9 cellular contexts compared by ENCODE assay signal in genomic region chr17:74961657-74962360, GRCh38. TPM values are rescaled to one million over a fixed set of nuclear protein-coding genes. Genes with fewer than 3 reads are reported as not detected.
A peak's percentile ranks its signal among the peaks of the same experiment; 100 is the strongest.
DNase-seq lines count a peak whose midpoint lies in the region; ATAC-seq and TF ChIP-seq lines count a peak whose summit lies in the region.
"Had no signal": no experiment of that assay in that cellular context is flagged by ENCODE, and none has a peak within 500 bp of the region (broad histone marks: within the 10 kb centered on the region; RNA-seq: fewer than 3 reads in every experiment).

No MANE protein-coding gene starts in this region.

- H3K9ac ChIP-seq in KMS-11 (no peak overlapping the region), PC-3 (ENCODE audit: low read length) (no peak overlapping the region)

- no peaks in the 10 kb centered on the region for H3K36me3 Mint-ChIP-seq in naive thymus-derived CD8-positive, alpha-beta T cell

- no peaks in the 10 kb centered on the region for H3K9me3 Mint-ChIP-seq in naive thymus-derived CD8-positive, alpha-beta T cell
- H3K9me3 Mint-ChIP-seq: T-helper 1 cell treated with Interleukin-12 subunit alpha and Interleukin-12 subunit beta and Interleukin-4 antibody, amounts not matched to agents 30 μg/mL and 1 μg/mL, for 36 hours had no signal

- peak; percentile 95 for DNase-seq in DMS 273 (lab: John Stamatoyannopoulos, UW; ENCODE audit: unreplicated experiment)
- peak; percentile 95 for DNase-seq in PC-3
- DNase-seq in activated T-cell treated with anti-CD3 and anti-CD28 coated beads for 48 hours (ENCODE audit: low read depth): peak; percentile 76
- DNase-seq in esophagus muscularis mucosa (ENCODE audit: extremely low spot score): peak; percentile 97
- DNase-seq in naive thymus-derived CD8-positive, alpha-beta T cell: peak; percentile 63 to 90 (median 79)
- DNase-seq in stimulated activated CD8-positive, alpha-beta memory T cell treated with anti-CD3 and anti-CD28 coated beads, Interleukin-7, amount 100 ng/mL, for 48 hours (ENCODE audit: extremely low read depth in 1 of 2, low read depth in 1 of 2): peak; percentile 51 to 72

- peaks cover 2% of the 10 kb centered on the region; the same call in 1 of the 2 replicates for H3K27me3 ChIP-seq in KMS-11 (ENCODE audit: insufficient read depth, low read depth)
- H3K27me3 ChIP-seq in PC-3 (ENCODE audit: low read length): no peaks in the 10 kb centered on the region
- H3K27me3 ChIP-seq in esophagus muscularis mucosa: peaks cover 0 to 7% (median 0%) of the 10 kb centered on the region in 4 donors

- H3K4me1 ChIP-seq in KMS-11 (ENCODE audit: low read depth, poor library complexity, severe bottlenecking) (peaks cover 15% of the 10 kb centered on the region), PC-3 (ENCODE audit: insufficient read depth, low read length) (no peaks in the 10 kb centered on the region), esophagus muscularis mucosa (peaks cover 0 to 8% (median 4%) of the 10 kb centered on the region in 4 donors)

- intact Hi-C loops in PC-3 (cut with micrococcal nuclease): loop anchor here (1.0 to 5.0 kb wide), 6 partner anchors 25 to 240 kb away; partner anchors contain the start of genes CDR2L and MRPL58
- intact Hi-C loops in esophagus muscularis mucosa (cut with DNase I): loop anchor here (5.0 kb wide), 1 partner anchor 50 kb away; the partner anchor contains the start of gene MRPL58

- peak overlapping the region in 2 of 10 donors; percentile 53 to 86 for H3K27ac Mint-ChIP-seq in naive thymus-derived CD8-positive, alpha-beta T cell
- H3K27ac Mint-ChIP-seq: T-helper 1 cell treated with Interleukin-12 subunit alpha and Interleukin-12 subunit beta and Interleukin-4 antibody, amounts not matched to agents 30 μg/mL and 1 μg/mL, for 36 hours had no signal

- no peak for TF ChIP-seq EP300 in esophagus muscularis mucosa (IDR thresholded peaks at IDR 0.05)

- H3K27ac ChIP-seq in KMS-11 (no peak overlapping the region), PC-3 (ENCODE audit: low read length) (no peak overlapping the region), esophagus muscularis mucosa (replicated peaks in 1 of 4) (peak overlapping the region in 1 of 4 donors; percentile 14)

- no peak overlapping the region for H3K4me3 ChIP-seq in KMS-11 (IDR thresholded peaks at IDR 0.05; ENCODE audit: insufficient read depth, low read depth, low read length)
- H3K4me3 ChIP-seq in PC-3 (ENCODE audit: low read length): no peak overlapping the region
- no peak overlapping the region for H3K4me3 ChIP-seq in esophagus muscularis mucosa

- no peak for TF ChIP-seq POLR2A in esophagus muscularis mucosa (IDR thresholded peaks at IDR 0.05; ENCODE audit: low read depth)
- no peak for TF ChIP-seq POLR2A in GM18505 (IDR thresholded peaks at IDR 0.05; ENCODE audit: borderline replicate concordance, extremely low read depth, insufficient read depth, insufficient read length)

- CTCF ChIA-PET in PC-3 (lab: Charles Lee): interaction anchor here (0.5 to 2.5 kb wide), 17 partner anchors 11 to 450 kb away, joined by 3 to 14 read pairs (median 5); partner anchors contain the start of genes CDR2L, HID1, MRPL58 and OTOP2

- H2AFZ ChIP-seq in KMS-11 (ENCODE audit: low read depth) (peak overlapping the region; percentile 7; the same call in 1 of the 2 replicates), PC-3 (ENCODE audit: low read length) (no peak overlapping the region)

- H3K9me2 ChIP-seq in PC-3 (replicated peaks; ENCODE audit: low read length): no peaks in the 10 kb centered on the region

- peak overlapping the region in 1 of 10 donors; percentile 3 for H3K4me3 Mint-ChIP-seq in naive thymus-derived CD8-positive, alpha-beta T cell
- H3K4me3 Mint-ChIP-seq: T-helper 1 cell treated with Interleukin-12 subunit alpha and Interleukin-12 subunit beta and Interleukin-4 antibody, amounts not matched to agents 30 μg/mL and 1 μg/mL, for 36 hours had no signal

- H3K27me3 Mint-ChIP-seq in naive thymus-derived CD8-positive, alpha-beta T cell: no peaks in the 10 kb centered on the region

- BruUV-seq in PC-3 (replicated peaks; lab: Mats Ljungman, UMichigan): no TSS peak

- H3K9me3 ChIP-seq in PC-3 (ENCODE audit: low read length): no peaks in the 10 kb centered on the region
- H3K9me3 ChIP-seq in esophagus muscularis mucosa: no peaks in the 10 kb centered on the region

- H3F3A ChIP-seq in PC-3 (ENCODE audit: low read length, unreplicated experiment): no peaks in the 10 kb centered on the region

- H3K79me2 ChIP-seq in KMS-11 (ENCODE audit: insufficient read depth, low read depth) (no peaks in the 10 kb centered on the region), PC-3 (ENCODE audit: low read length) (no peaks in the 10 kb centered on the region)

- POLR2A ChIA-PET in PC-3 (lab: Charles Lee; ENCODE audit: unreplicated experiment): interaction anchor here (0.5 to 1.1 kb wide), 2 partner anchors 25 to 48 kb away, joined by 6 to 14 read pairs; partner anchors contain the start of gene CDR2L
- POLR2A ChIA-PET in naive thymus-derived CD8-positive, alpha-beta T cell (lab: Charles Lee): interaction anchor here (0.5 to 2.5 kb wide), 10 partner anchors 10 to 240 kb away, joined by 3 to 19 read pairs (median 6); partner anchors contain the start of genes HID1, KCTD2, MRPL58 and NT5C

- TF ChIP-seq CTCF in KMS-11 (conservative IDR thresholded peaks at IDR 0.05; ENCODE audit: low read depth, low read length): peak; percentile 90
- peak; percentile 93 for TF ChIP-seq CTCF in PC-3 (conservative IDR thresholded peaks at IDR 0.05; ENCODE audit: low read depth, low read length)
- TF ChIP-seq CTCF in esophagus muscularis mucosa (IDR thresholded peaks at IDR 0.05): peak; percentile 75 to 80 (median 79)

- 53% methylated on average over 20 of the region's 23 CpGs for WGBS in esophagus muscularis mucosa

- H3K4me2 ChIP-seq in KMS-11 (peak overlapping the region; percentile 36; the same call in 1 of the 2 replicates), PC-3 (ENCODE audit: low read length) (no peak overlapping the region)

- peak; percentile 92 for ATAC-seq in PC-3
- peak; percentile 82 to 87 for ATAC-seq in naive thymus-derived CD8-positive, alpha-beta T cell
- no peak for ATAC-seq in GM18505 (IDR thresholded peaks at IDR 0.05; ENCODE audit: unreplicated experiment)

- no peaks in the 10 kb centered on the region for H3K36me3 ChIP-seq in KMS-11 (ENCODE audit: insufficient read depth)
- no peaks in the 10 kb centered on the region for H3K36me3 ChIP-seq in PC-3 (ENCODE audit: low read depth, low read length)
- peaks cover 0 to 8% (median 0%) of the 10 kb centered on the region in 4 donors for H3K36me3 ChIP-seq in esophagus muscularis mucosa

- H3K4me1 Mint-ChIP-seq in naive thymus-derived CD8-positive, alpha-beta T cell: peaks cover 3 to 10% (median 4%) of the 10 kb centered on the region in 4 donors

- H4K20me1 ChIP-seq in KMS-11 (ENCODE audit: insufficient read depth) (no peaks in the 10 kb centered on the region), PC-3 (ENCODE audit: low read length) (no peaks in the 10 kb centered on the region)

RNA-seq across cellular contexts. Expression of gene HID1, which starts 10.8 kb away (rescaled TPM):
- total RNA-seq in PC-3 (2014; rRNA removed) (40.6 and 51.0 TPM in 2 replicates), esophagus muscularis mucosa (10 to 100 TPM in 2 of 4 donors, 1 to 10 TPM in 2; 4.5 to 17.1 (median 10.9) TPM)
- 10 to 100 TPM in 1 of 2 experiments, 1 to 10 TPM in 1; 9.5 to 15.0 TPM for total RNA-seq in naive thymus-derived CD8-positive, alpha-beta T cell
- 1 to 10 TPM; 4.2 to 6.9 (median 4.7) TPM for polyA plus RNA-seq in naive thymus-derived CD8-positive, alpha-beta T cell

RNA-seq across cellular contexts. Expression of gene CDR2L, which starts 25.6 kb away (rescaled TPM):
- total RNA-seq in PC-3 (2014; rRNA removed): 35.8 and 50.9 TPM in 2 replicates
- total RNA-seq in esophagus muscularis mucosa: 10 to 100 TPM; 14.6 to 36.7 (median 24.3) TPM
- under 1 TPM; 0.10 to 0.11 TPM for total RNA-seq in naive thymus-derived CD8-positive, alpha-beta T cell
- polyA plus RNA-seq in naive thymus-derived CD8-positive, alpha-beta T cell: not detected

RNA-seq across cellular contexts. Expression of gene OTOP3, which starts 26.1 kb away (rescaled TPM):
- total RNA-seq in PC-3 (2014; rRNA removed) (not detected in 2 replicates), esophagus muscularis mucosa (not detected)
- not detected for total RNA-seq in naive thymus-derived CD8-positive, alpha-beta T cell
- polyA plus RNA-seq in naive thymus-derived CD8-positive, alpha-beta T cell: not detected

RNA-seq across cellular contexts. Expression of gene OTOP2, which starts 37.7 kb away (rescaled TPM):
- total RNA-seq in PC-3 (2014; rRNA removed) (not detected in 2 replicates), esophagus muscularis mucosa (not detected)
- not detected for total RNA-seq in naive thymus-derived CD8-positive, alpha-beta T cell
- polyA plus RNA-seq in naive thymus-derived CD8-positive, alpha-beta T cell: not detected

RNA-seq across cellular contexts. Expression of gene USH1G, which starts 38.8 kb away (rescaled TPM):
- total RNA-seq in PC-3 (2014; rRNA removed) (0.04 TPM in 1 of 2 replicates, not detected in the other), esophagus muscularis mucosa (under 1 TPM in 1 of 4 donors, not detected in 3; 0.39 TPM)
- not detected for total RNA-seq in naive thymus-derived CD8-positive, alpha-beta T cell
- not detected for polyA plus RNA-seq in naive thymus-derived CD8-positive, alpha-beta T cell

Comparison
In these comparisons a context has a peak if more than half of its experiments do, and no peak if none do; other contexts are left out.
1. RNA of gene CDR2L, which starts 25.6 kb away (total RNA-seq): 35.8 to 50.9 TPM in PC-3 and 14.6 to 36.7 TPM in esophagus muscularis mucosa; 0.10 to 0.11 TPM in naive thymus-derived CD8-positive, alpha-beta T cell; every median in the first group is over 10 times any median in the second.
2. Peak in every context shown above with its lines, with median percentiles within 50 percentile points of each other: DNase-seq and CTCF ChIP-seq.